1 cellular context compared by ENCODE assay signal in the genomic region with DNA sequence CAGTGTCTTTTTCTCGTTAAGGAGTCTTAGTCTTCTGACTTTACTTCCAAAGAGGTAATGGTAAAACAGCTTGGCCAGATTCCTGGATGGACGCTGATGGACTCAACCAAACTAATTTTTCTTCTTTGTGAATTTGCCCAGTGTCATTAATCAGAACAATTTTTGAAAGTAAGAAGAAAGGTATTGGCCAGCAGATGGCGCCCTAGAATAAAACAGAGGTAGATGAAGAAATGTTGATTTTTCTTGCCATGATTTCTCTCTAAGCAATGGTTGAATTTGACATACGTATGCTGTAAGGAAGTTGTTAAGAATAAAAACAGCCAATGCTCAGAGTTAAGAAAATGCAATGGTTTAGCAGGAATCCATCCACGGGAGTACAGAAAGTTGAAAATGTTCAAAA.
TF ChIP-seq lines count a peak whose summit lies in the region.

No MANE protein-coding gene starts in this region.

TF ChIP-seq in H1, 55 proteins besides CTCF, POLR2A, EP300 and RAD21 (continued from another document):
- TF ChIP-seq BACH1 (IDR thresholded peaks at IDR 0.05; ENCODE audit: low read length) (no peak), RNF2 (IDR thresholded peaks at IDR 0.05; ENCODE audit: borderline replicate concordance, low read depth, low read length, missing control alignments, poor library complexity, severe bottlenecking) (no peak), SIN3A (conservative IDR thresholded peaks at IDR 0.05 in 1 of 2, IDR thresholded peaks at IDR 0.05 in 1 of 2; ENCODE audit: low read depth in 1 of 2, low read length in 2 of 2) (no peak), NRF1 (IDR thresholded peaks at IDR 0.05; ENCODE audit: low read depth, low read length) (no peak), CREB1 (IDR thresholded peaks at IDR 0.05) (no peak), SUZ12 (IDR thresholded peaks at IDR 0.05; ENCODE audit: low read length) (no peak), HDAC2 (IDR thresholded peaks at IDR 0.05; ENCODE audit: borderline replicate concordance in 1 of 2, low read depth in 2 of 2, low read length in 2 of 2) (no peak), MAX (IDR thresholded peaks at IDR 0.05) (no peak), JUN (IDR thresholded peaks at IDR 0.05; ENCODE audit: low read depth, low read length) (no peak), KDM5A (IDR thresholded peaks at IDR 0.05; ENCODE audit: low read length) (no peak), HDAC6 (IDR thresholded peaks at IDR 0.05; ENCODE audit: low read depth, low read length) (no peak), ATF2 (IDR thresholded peaks at IDR 0.05; ENCODE audit: low read length) (no peak), JUND (IDR thresholded peaks at IDR 0.05; ENCODE audit: low read length) (no peak), CHD2 (IDR thresholded peaks at IDR 0.05; ENCODE audit: low read length) (no peak), FOSL1 (IDR thresholded peaks at IDR 0.05; ENCODE audit: insufficient read depth, low read depth, low read length) (no peak)
